In the genomic region with DNA sequence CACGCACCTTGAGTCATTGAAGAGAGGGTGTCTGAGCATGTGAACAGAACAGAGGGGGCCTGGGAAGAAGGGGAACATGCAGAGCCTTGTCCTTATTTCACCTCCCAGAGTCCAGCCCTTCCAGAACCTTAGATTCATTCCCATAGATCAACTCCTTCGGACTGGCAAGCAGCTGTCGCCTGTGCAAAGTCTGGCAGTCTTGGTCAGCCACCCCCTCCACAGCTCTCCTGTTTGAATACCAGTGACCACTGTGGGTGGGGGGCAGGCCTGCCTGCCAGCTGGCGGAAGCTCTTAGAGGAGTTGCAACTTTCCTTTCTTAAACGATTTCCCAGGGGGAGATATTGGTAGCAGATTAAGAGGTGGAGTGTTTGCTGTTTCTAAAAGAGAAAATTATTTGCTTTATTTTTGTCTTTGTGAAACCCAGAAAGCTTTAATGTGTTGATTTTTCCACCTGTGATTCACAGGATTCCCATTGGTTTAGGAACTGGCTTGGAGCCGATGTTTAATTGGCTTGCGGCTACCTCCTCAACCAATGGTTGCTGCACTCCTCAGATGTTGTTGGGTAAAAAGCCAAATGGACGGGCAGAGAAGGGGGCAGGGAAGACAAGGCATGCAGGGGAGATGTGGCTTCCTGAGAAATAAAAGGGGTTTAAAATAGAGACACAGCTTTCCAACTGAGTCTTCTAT, we compare ENCODE assay signal across 8 cellular contexts.
A peak's percentile ranks its signal among the peaks of the same experiment; 100 is the strongest.
DNase-seq lines count a peak whose midpoint lies in the region; ATAC-seq, FAIRE-seq and TF ChIP-seq lines count a peak whose summit lies in the region.
"Had no signal": no experiment of that assay in that cellular context is flagged by ENCODE, and none has a peak within 500 bp of the region (broad histone marks: within the 10 kb centered on the region; RNA-seq: fewer than 3 reads in every experiment).

No MANE protein-coding gene starts in this region.

- H3K4me3 ChIP-seq in H1 (ENCODE audit: extremely low read depth in 1 of 4, insufficient read depth in 2 of 4, low read depth in 3 of 4, low read length in 4 of 4) = no peak overlapping the region

- no peaks in the 10 kb centered on the region for H3K27me3 Mint-ChIP-seq in H9 (ENCODE audit: low read depth)

- peak overlapping the region in 1 of 2 experiments; percentile 50; a peak in 1 of 5 replicates for H3K4me3 Mint-ChIP-seq in H9

- no peaks in the 10 kb centered on the region for H3K36me3 ChIP-seq in H1 (ENCODE audit: control insufficient read depth in 2 of 4, insufficient read depth in 4 of 4, low read length in 3 of 4)

- no peak overlapping the region for H2BK15ac ChIP-seq in H9 (ENCODE audit: low read depth, low read length)
- no peak overlapping the region; the same call in 1 of the 2 replicates for H2BK15ac ChIP-seq in H1 (ENCODE audit: low read length)

- CTCF ChIA-PET in H1 (lab: Charles Lee; ENCODE audit: partially characterized antibody) = interaction anchor here (0.8 to 1.0 kb wide), 3 partner anchors 19 to 70 kb away, joined by 3 to 4 read pairs (median 3); a partner anchor contains a TSS

- H3K23me2 ChIP-seq in H9 (ENCODE audit: insufficient read length, low read depth, low read length, poor library complexity, severe bottlenecking) = no peaks in the 10 kb centered on the region
- no peaks in the 10 kb centered on the region for H3K23me2 ChIP-seq in H1 (ENCODE audit: low read depth, low read length)

- H2AK5ac ChIP-seq in H9 (ENCODE audit: insufficient read length, low read length) (no peak overlapping the region), H1 (ENCODE audit: low read depth, low read length) (no peak overlapping the region)

- H4K20me1 ChIP-seq in H9 (ENCODE audit: control insufficient read depth, insufficient read depth, insufficient read length) = no peaks in the 10 kb centered on the region
- no peaks in the 10 kb centered on the region for H4K20me1 ChIP-seq in H1 (replicated peaks in 1 of 2; ENCODE audit: control insufficient read depth in 1 of 2, insufficient read depth in 2 of 2, low read length in 2 of 2)

- H3K23ac ChIP-seq in H9 (ENCODE audit: insufficient read length, low read depth, low read length) = no peak overlapping the region
- H3K23ac ChIP-seq in H1 (ENCODE audit: insufficient read length) = no peak overlapping the region

- H3K9ac ChIP-seq in H9 (ENCODE audit: extremely low read depth, insufficient read length, low read length) = no peak overlapping the region
- H3K9ac ChIP-seq in H1 (replicated peaks in 1 of 4; ENCODE audit: extremely low read depth in 1 of 4, low read depth in 3 of 4, low read length in 3 of 4) = no peak overlapping the region; a peak in 1 of 7 replicates

- H2BK120ac ChIP-seq in H9 (ENCODE audit: low read depth, low read length, poor library complexity, severe bottlenecking) (no peak overlapping the region), H1 (replicated peaks; ENCODE audit: low read depth, low read length) (no peak overlapping the region)

- no peak for TF ChIP-seq RAD21 in H1 (IDR thresholded peaks at IDR 0.05 in 1 of 2, conservative IDR thresholded peaks at IDR 0.05 in 1 of 2; ENCODE audit: low read depth in 2 of 2, low read length in 2 of 2)

- no peak overlapping the region for H3T11ph ChIP-seq in H9 (ENCODE audit: low read length)

- H3K4me1 Mint-ChIP-seq in H9 = peaks cover 47 to 64% of the 10 kb centered on the region in 2 experiments

- H2BK12ac ChIP-seq in H9 (ENCODE audit: insufficient read length, low read depth, low read length) (peak overlapping the region; percentile 47), H1 (ENCODE audit: low read depth, low read length) (no peak overlapping the region)

- H3K4me2 ChIP-seq in H9 (ENCODE audit: insufficient read depth, insufficient read length, low read length) (no peak overlapping the region), H1 (ENCODE audit: insufficient read depth in 1 of 2, low read depth in 2 of 2, low read length in 2 of 2) (no peak overlapping the region)

- H3K27ac Mint-ChIP-seq in H9 = peak overlapping the region; percentile 34 to 98 (median 85); a peak in 6 of 7 replicates

- H3K36me3 Mint-ChIP-seq in H9 (ENCODE audit: insufficient read depth in 1 of 3, low read depth in 3 of 3) = no peaks in the 10 kb centered on the region; a peak in 1 of 7 replicates

- no peaks in the 10 kb centered on the region for H3K79me2 ChIP-seq in H9 (ENCODE audit: insufficient read depth, low read length)
- no peaks in the 10 kb centered on the region for H3K79me2 ChIP-seq in H1 (ENCODE audit: control insufficient read depth in 1 of 2, insufficient read depth in 2 of 2, low read length in 2 of 2)

- ATAC-seq in GM19351 (IDR thresholded peaks at IDR 0.05; ENCODE audit: unreplicated experiment) (no peak), HG02763 (IDR thresholded peaks at IDR 0.05; ENCODE audit: unreplicated experiment) (no peak)

- H3K27ac ChIP-seq in H9 (ENCODE audit: insufficient read length, low read depth, low read length) = no peak overlapping the region
- H3K27ac ChIP-seq in H1 (ENCODE audit: low read depth, low read length) = no peak overlapping the region

- TF ChIP-seq EP300 in H1 (IDR thresholded peaks at IDR 0.05; ENCODE audit: borderline replicate concordance in 1 of 2, low read depth in 2 of 2, low read length in 2 of 2) = no peak

- H3K4ac ChIP-seq in H9 (ENCODE audit: low read depth, low read length) (no peak overlapping the region), H1 (replicated peaks; ENCODE audit: insufficient read length, low read depth, low read length) (no peak overlapping the region)

- peaks cover 0 to 45% of the 10 kb centered on the region in 2 experiments; a peak in 2 of 5 replicates for H3K9me3 Mint-ChIP-seq in H9

- H2BK20ac ChIP-seq in H9 (ENCODE audit: low read depth, low read length, poor library complexity, severe bottlenecking) (no peak overlapping the region), H1 (ENCODE audit: low read length) (peak overlapping the region; percentile 86; the same call in 1 of the 2 replicates)

- H2BK5ac ChIP-seq in H9 (ENCODE audit: insufficient read length, low read length) = no peak overlapping the region
- no peak overlapping the region for H2BK5ac ChIP-seq in H1 (ENCODE audit: low read depth, low read length)

- POLR2A ChIA-PET in H1 (lab: Charles Lee; ENCODE audit: partially characterized antibody) = interaction anchor here (0.8 to 1.5 kb wide), 3 partner anchors 10 to 150 kb away, joined by 3 to 8 read pairs (median 3); a partner anchor contains a TSS

- FAIRE-seq in H1 (lab: Jason Lieb, UNC) = peak; percentile 99

- TF ChIP-seq POLR2A in H1 (IDR thresholded peaks at IDR 0.05; ENCODE audit: control extremely low read depth in 1 of 2, low read depth in 2 of 2, low read length in 2 of 2) = no peak

- H2AFZ ChIP-seq in H9 (ENCODE audit: low read length) (no peak overlapping the region), H1 (ENCODE audit: low read length) (0 out of 2 replicates have a peak overlapping the region, but pooled peaks have one; percentile 70)

- DNase-seq in H9 = peak; percentile 86
- DNase-seq in NCI-H2196 (lab: John Stamatoyannopoulos, UW; ENCODE audit: unreplicated experiment) = peak; percentile 77
- no peak for DNase-seq in H1 (ENCODE audit: low read depth in 1 of 2, low spot score in 2 of 2)
- DNase-seq in pons (ENCODE audit: low spot score) = peak; percentile 12
- DNase-seq in GF-D8 (lab: John Stamatoyannopoulos, UW) = no peak
- DNase-seq: activated T-cell treated with anti-CD3 and anti-CD28 coated beads, Interleukin-2, amount 50 U/mL, for 1 hour had no signal

- H3K79me1 ChIP-seq in H9 (ENCODE audit: insufficient read depth, low read depth, low read length, poor library complexity, severe bottlenecking) (no peaks in the 10 kb centered on the region), H1 (ENCODE audit: low read depth, low read length) (no peaks in the 10 kb centered on the region)

- H3K56ac ChIP-seq in H9 (ENCODE audit: insufficient read length, low read depth, low read length) (no peak overlapping the region), H1 (replicated peaks; ENCODE audit: insufficient read length, low read depth, low read length) (no peak overlapping the region)

- peak overlapping the region; percentile 62 for H3K18ac ChIP-seq in H9 (ENCODE audit: insufficient read length, low read depth, low read length)
- H3K18ac ChIP-seq in H1 (ENCODE audit: extremely low read depth, low read length) = no peak overlapping the region; the same call in none of the 2 replicates

- no peak overlapping the region for H3K14ac ChIP-seq in H9 (ENCODE audit: insufficient read depth, low read length)
- no peak overlapping the region for H3K14ac ChIP-seq in H1 (ENCODE audit: insufficient read length)

- H3K27me3 ChIP-seq in H9 (ENCODE audit: insufficient read depth, low read length) (no peaks in the 10 kb centered on the region), H1 (replicated peaks in 1 of 4; ENCODE audit: control insufficient read depth in 3 of 4, extremely low read depth in 1 of 4, insufficient read depth in 3 of 4, low read length in 3 of 4) (no peaks in the 10 kb centered on the region)

- no CpG with 5 or more reads among the region's 8 CpGs for WGBS in H9 (ENCODE audit: extremely low coverage, insufficient read length, low lambda C conversion rate)
- 53% methylated on average over 8 of the region's 8 CpGs; no CpG with 5 or more reads in 1 of the 2 experiments for WGBS in H1 (ENCODE audit: extremely low coverage in 1 of 2, insufficient coverage in 1 of 2, insufficient read length in 1 of 2, insufficient replicate concordance in 2 of 2, low coverage in 1 of 2, low lambda C conversion rate in 2 of 2, missing lambda C conversion rate in 1 of 2), 2 experiments

- H3K4me1 ChIP-seq in H9 (ENCODE audit: insufficient read depth, low read length) (peaks cover 30% of the 10 kb centered on the region), H1 (replicated peaks in 1 of 4; ENCODE audit: control insufficient read depth in 3 of 4, insufficient read depth in 4 of 4, low read length in 3 of 4) (peaks cover 2 to 23% (median 14%) of the 10 kb centered on the region in 4 experiments; a peak in 6 of 7 replicates)

- H4K5ac ChIP-seq in H9 (ENCODE audit: insufficient read length, low read depth, low read length) (no peak overlapping the region), H1 (ENCODE audit: insufficient read length, low read depth, low read length) (no peak overlapping the region)

- H4K91ac ChIP-seq in H9 (ENCODE audit: insufficient read length, low read depth, low read length) (no peak overlapping the region), H1 (replicated peaks; ENCODE audit: insufficient read length, low read length) (no peak overlapping the region)

- H3K9me3 ChIP-seq in H9 (ENCODE audit: control insufficient read depth, low read depth, low read length) = no peaks in the 10 kb centered on the region
- no peaks in the 10 kb centered on the region for H3K9me3 ChIP-seq in H1 (ENCODE audit: insufficient read depth in 2 of 2, low read depth in 1 of 2, low read length in 1 of 2)

- TF ChIP-seq CTCF in H9 (conservative IDR thresholded peaks at IDR 0.05) = no peak
- no peak for TF ChIP-seq CTCF in H1 (IDR thresholded peaks at IDR 0.05; ENCODE audit: control extremely low read depth in 1 of 3, insufficient read depth in 1 of 3, low read depth in 1 of 3, low read length in 3 of 3)

- H4K8ac ChIP-seq in H9 (replicated peaks; ENCODE audit: insufficient read length, low read depth, low read length) = no peak overlapping the region
- no peak overlapping the region for H4K8ac ChIP-seq in H1 (ENCODE audit: extremely low read depth, insufficient read depth, low read length)

TF ChIP-seq in H1, 55 proteins besides CTCF, POLR2A, EP300 and RAD21 (continues in another document):
- TF ChIP-seq SIRT6 (IDR thresholded peaks at IDR 0.05; ENCODE audit: low read length) (no peak), ZNF274 (IDR thresholded peaks at IDR 0.05; ENCODE audit: borderline replicate concordance, extremely low read depth, low read length) (no peak)

Comparison
In these comparisons a context has a peak if more than half of its experiments do, and no peak if none do; other contexts are left out.
1. DNase-seq: peak in H9 (single experiment), NCI-H2196 (single experiment) and pons (single experiment); none in H1 (0 of 2) and GF-D8 (single experiment).